ENCODE assay signal across 1 cellular context in genomic region chr1:44739361-44740178, GRCh38.
TF ChIP-seq lines count a peak whose summit lies in the region.

Gene KIF2C (plus strand): TSS chr1:44739837. CDS start chr1:44739933, 96 bp downstream.

TF ChIP-seq in HepG2, 621 proteins besides CTCF, POLR2A, EP300 and RAD21 (continued from another document and continues in another):
- TF ChIP-seq DZIP1 (CRISPR knock-in tag; IDR thresholded peaks at IDR 0.05) (no peak), CENPBD1 (CRISPR knock-in tag; IDR thresholded peaks at IDR 0.05; ENCODE audit: borderline replicate concordance, low read depth) (no peak), NR3C1 (CRISPR knock-in tag; IDR thresholded peaks at IDR 0.05) (no peak), ZNF589 (CRISPR knock-in tag; conservative IDR thresholded peaks at IDR 0.05) (peak; percentile 64; the same call in 1 of the 2 replicates), ZXDC (CRISPR knock-in tag; IDR thresholded peaks at IDR 0.05) (no peak), ZNF232 (CRISPR knock-in tag; IDR thresholded peaks at IDR 0.05; ENCODE audit: borderline replicate concordance) (0 out of 2 replicates have a peak, but pooled peaks have one; percentile 59), HMGXB4 (CRISPR knock-in tag; IDR thresholded peaks at IDR 0.05; ENCODE audit: borderline replicate concordance in 1 of 2, low read depth in 1 of 2) (peak; percentile 52 to 88; a peak in 3 of 4 replicates), THRA (CRISPR knock-in tag; IDR thresholded peaks at IDR 0.05; ENCODE audit: borderline replicate concordance) (peak; percentile 42; the same call in 1 of the 2 replicates), TGIF2 (CRISPR knock-in tag; IDR thresholded peaks at IDR 0.05) (peak; percentile 75), KLF12 (CRISPR knock-in tag; IDR thresholded peaks at IDR 0.05; ENCODE audit: borderline replicate concordance) (peak; percentile 88), SKI (IDR thresholded peaks at IDR 0.05; ENCODE audit: partially characterized antibody) (peak; percentile 15), AFF4 (CRISPR knock-in tag; IDR thresholded peaks at IDR 0.05) (no peak), ZNF296 (CRISPR knock-in tag; conservative IDR thresholded peaks at IDR 0.05) (no peak), MED13 (CRISPR knock-in tag; IDR thresholded peaks at IDR 0.05) (no peak), NPAS2 (CRISPR knock-in tag; IDR thresholded peaks at IDR 0.05; ENCODE audit: borderline replicate concordance) (no peak), NFATC3 (CRISPR knock-in tag; IDR thresholded peaks at IDR 0.05) (0 out of 2 replicates have a peak, but pooled peaks have one; percentile 20), ATF5 (CRISPR knock-in tag; IDR thresholded peaks at IDR 0.05; ENCODE audit: low read depth) (no peak), ZNF615 (CRISPR knock-in tag; IDR thresholded peaks at IDR 0.05; ENCODE audit: borderline replicate concordance) (no peak), PREB (CRISPR knock-in tag; IDR thresholded peaks at IDR 0.05) (no peak), ZNF781 (CRISPR knock-in tag; IDR thresholded peaks at IDR 0.05; ENCODE audit: borderline replicate concordance, not compliant biosample characterization) (peak; percentile 53), MIER2 (CRISPR knock-in tag; IDR thresholded peaks at IDR 0.05) (0 out of 2 replicates have a peak, but pooled peaks have one; percentile 37), ZNF790 (CRISPR knock-in tag; IDR thresholded peaks at IDR 0.05; ENCODE audit: borderline replicate concordance) (no peak), ZNF652 (CRISPR knock-in tag; IDR thresholded peaks at IDR 0.05; ENCODE audit: borderline replicate concordance, low read depth) (no peak), FLYWCH1 (CRISPR knock-in tag; IDR thresholded peaks at IDR 0.05) (no peak), USF2 (IDR thresholded peaks at IDR 0.05; ENCODE audit: low read depth, low read length) (no peak), USF2 (CRISPR knock-in tag; IDR thresholded peaks at IDR 0.05; ENCODE audit: borderline replicate concordance) (no peak; the same call in 1 of the 2 replicates), ZBTB10 (CRISPR knock-in tag; IDR thresholded peaks at IDR 0.05; ENCODE audit: borderline replicate concordance) (peak; percentile 66; the same call in 1 of the 2 replicates), KLF6 (CRISPR knock-in tag; IDR thresholded peaks at IDR 0.05) (peak; percentile 66; the same call in 1 of the 2 replicates), GTF3A (CRISPR knock-in tag; conservative IDR thresholded peaks at IDR 0.05) (0 out of 2 replicates have a peak, but pooled peaks have one; percentile 41), HIVEP1 (CRISPR knock-in tag; IDR thresholded peaks at IDR 0.05) (no peak), ZNF576 (CRISPR knock-in tag; IDR thresholded peaks at IDR 0.05) (no peak), ZNF503 (CRISPR knock-in tag; IDR thresholded peaks at IDR 0.05) (peak; percentile 39; the same call in 1 of the 2 replicates)
